1 cellular context compared by ENCODE assay signal in the genomic region with DNA sequence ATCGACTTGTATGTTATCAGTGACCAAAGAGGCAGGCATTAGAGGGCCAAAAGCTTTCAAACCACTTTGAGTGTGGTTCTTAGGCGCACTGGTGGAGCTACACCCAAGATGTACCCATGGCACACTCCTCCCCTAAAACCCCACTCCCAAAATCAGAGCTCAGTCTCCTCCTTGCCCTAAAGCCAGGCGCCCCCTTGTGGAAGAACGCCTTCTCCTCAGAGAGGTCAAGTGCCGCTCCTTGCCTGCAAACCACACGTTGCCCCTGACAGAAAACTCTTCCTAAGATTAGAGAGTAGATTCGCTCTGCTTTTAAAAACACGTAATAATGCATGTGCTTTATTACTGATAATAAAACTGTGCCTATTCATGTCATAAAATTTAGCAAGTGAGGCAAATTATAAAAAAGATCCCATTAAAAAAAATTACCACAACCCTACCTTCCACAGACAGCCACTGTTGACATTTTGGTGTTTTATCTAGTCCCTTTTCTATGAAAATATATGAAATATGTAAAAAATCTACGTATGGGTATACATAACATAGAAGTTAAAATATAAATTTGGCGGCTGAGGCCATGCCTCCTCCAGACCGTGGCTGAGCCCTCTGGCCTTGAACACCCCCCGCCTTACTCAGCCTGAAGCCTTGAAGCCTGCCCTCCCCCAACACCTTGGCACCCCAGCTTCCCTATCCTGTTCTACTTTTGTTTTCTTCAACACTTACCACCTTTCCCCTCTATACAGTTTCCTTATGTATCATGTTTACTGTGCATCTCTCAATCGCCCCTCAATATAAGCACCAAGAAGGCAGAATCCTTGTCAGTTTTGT.
TF ChIP-seq lines count a peak whose summit lies in the region.

No MANE protein-coding gene starts in this region.

TF ChIP-seq in HepG2, 621 proteins besides CTCF, POLR2A, EP300 and RAD21 (continued from another document and continues in another):
- TF ChIP-seq, protein P1, sequence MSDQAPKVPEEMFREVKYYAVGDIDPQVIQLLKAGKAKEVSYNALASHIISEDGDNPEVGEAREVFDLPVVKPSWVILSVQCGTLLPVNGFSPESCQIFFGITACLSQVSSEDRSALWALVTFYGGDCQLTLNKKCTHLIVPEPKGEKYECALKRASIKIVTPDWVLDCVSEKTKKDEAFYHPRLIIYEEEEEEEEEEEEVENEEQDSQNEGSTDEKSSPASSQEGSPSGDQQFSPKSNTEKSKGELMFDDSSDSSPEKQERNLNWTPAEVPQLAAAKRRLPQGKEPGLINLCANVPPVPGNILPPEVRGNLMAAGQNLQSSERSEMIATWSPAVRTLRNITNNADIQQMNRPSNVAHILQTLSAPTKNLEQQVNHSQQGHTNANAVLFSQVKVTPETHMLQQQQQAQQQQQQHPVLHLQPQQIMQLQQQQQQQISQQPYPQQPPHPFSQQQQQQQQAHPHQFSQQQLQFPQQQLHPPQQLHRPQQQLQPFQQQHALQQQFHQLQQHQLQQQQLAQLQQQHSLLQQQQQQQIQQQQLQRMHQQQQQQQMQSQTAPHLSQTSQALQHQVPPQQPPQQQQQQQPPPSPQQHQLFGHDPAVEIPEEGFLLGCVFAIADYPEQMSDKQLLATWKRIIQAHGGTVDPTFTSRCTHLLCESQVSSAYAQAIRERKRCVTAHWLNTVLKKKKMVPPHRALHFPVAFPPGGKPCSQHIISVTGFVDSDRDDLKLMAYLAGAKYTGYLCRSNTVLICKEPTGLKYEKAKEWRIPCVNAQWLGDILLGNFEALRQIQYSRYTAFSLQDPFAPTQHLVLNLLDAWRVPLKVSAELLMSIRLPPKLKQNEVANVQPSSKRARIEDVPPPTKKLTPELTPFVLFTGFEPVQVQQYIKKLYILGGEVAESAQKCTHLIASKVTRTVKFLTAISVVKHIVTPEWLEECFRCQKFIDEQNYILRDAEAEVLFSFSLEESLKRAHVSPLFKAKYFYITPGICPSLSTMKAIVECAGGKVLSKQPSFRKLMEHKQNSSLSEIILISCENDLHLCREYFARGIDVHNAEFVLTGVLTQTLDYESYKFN (CRISPR knock-in tag; conservative IDR thresholded peaks at IDR 0.05) = no peak
- no peak for TF ChIP-seq MTERF4 (CRISPR knock-in tag; IDR thresholded peaks at IDR 0.05)
- TF ChIP-seq ZBTB25 (CRISPR knock-in tag; IDR thresholded peaks at IDR 0.05) = no peak
- no peak for TF ChIP-seq U2AF2 (IDR thresholded peaks at IDR 0.05; ENCODE audit: low read depth, low read length)
- TF ChIP-seq SMC3 (IDR thresholded peaks at IDR 0.05; ENCODE audit: low read length) = peak; percentile 80
- TF ChIP-seq RFX1 (IDR thresholded peaks at IDR 0.05) = no peak
- TF ChIP-seq ZNF354B (CRISPR knock-in tag; IDR thresholded peaks at IDR 0.05) = no peak
- TF ChIP-seq, protein P2, sequence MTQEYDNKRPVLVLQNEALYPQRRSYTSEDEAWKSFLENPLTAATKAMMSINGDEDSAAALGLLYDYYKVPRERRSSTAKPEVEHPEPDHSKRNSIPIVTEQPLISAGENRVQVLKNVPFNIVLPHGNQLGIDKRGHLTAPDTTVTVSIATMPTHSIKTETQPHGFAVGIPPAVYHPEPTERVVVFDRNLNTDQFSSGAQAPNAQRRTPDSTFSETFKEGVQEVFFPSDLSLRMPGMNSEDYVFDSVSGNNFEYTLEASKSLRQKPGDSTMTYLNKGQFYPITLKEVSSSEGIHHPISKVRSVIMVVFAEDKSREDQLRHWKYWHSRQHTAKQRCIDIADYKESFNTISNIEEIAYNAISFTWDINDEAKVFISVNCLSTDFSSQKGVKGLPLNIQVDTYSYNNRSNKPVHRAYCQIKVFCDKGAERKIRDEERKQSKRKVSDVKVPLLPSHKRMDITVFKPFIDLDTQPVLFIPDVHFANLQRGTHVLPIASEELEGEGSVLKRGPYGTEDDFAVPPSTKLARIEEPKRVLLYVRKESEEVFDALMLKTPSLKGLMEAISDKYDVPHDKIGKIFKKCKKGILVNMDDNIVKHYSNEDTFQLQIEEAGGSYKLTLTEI (CRISPR knock-in tag; conservative IDR thresholded peaks at IDR 0.05) = no peak
- TF ChIP-seq KMT2B (CRISPR knock-in tag; IDR thresholded peaks at IDR 0.05) = no peak
- TF ChIP-seq, protein P3, sequence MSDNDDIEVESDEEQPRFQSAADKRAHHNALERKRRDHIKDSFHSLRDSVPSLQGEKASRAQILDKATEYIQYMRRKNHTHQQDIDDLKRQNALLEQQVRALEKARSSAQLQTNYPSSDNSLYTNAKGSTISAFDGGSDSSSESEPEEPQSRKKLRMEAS (IDR thresholded peaks at IDR 0.05) = no peak
- no peak for TF ChIP-seq FOXO1 (CRISPR knock-in tag; IDR thresholded peaks at IDR 0.05)
- no peak for TF ChIP-seq ZNF569 (CRISPR knock-in tag; IDR thresholded peaks at IDR 0.05; ENCODE audit: borderline replicate concordance)
- no peak for TF ChIP-seq NFIB (CRISPR knock-in tag; IDR thresholded peaks at IDR 0.05; ENCODE audit: borderline replicate concordance)
- no peak for TF ChIP-seq ZNF572 (CRISPR knock-in tag; IDR thresholded peaks at IDR 0.05)
- no peak for TF ChIP-seq MTA3 (CRISPR knock-in tag; IDR thresholded peaks at IDR 0.05)
- no peak for TF ChIP-seq CEBPG (CRISPR knock-in tag; IDR thresholded peaks at IDR 0.05)
- no peak for TF ChIP-seq PTBP1 (IDR thresholded peaks at IDR 0.05; ENCODE audit: low read depth, low read length, poor library complexity, severe bottlenecking)
- TF ChIP-seq PCBP1 (IDR thresholded peaks at IDR 0.05; ENCODE audit: borderline replicate concordance, low read depth, low read length) = no peak
- TF ChIP-seq, protein P4, sequence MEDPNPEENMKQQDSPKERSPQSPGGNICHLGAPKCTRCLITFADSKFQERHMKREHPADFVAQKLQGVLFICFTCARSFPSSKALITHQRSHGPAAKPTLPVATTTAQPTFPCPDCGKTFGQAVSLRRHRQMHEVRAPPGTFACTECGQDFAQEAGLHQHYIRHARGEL (CRISPR knock-in tag; IDR thresholded peaks at IDR 0.05) = no peak
- TF ChIP-seq PRPF4 (IDR thresholded peaks at IDR 0.05; ENCODE audit: low read depth, low read length, poor library complexity, severe bottlenecking) = no peak
- TF ChIP-seq, protein P5, sequence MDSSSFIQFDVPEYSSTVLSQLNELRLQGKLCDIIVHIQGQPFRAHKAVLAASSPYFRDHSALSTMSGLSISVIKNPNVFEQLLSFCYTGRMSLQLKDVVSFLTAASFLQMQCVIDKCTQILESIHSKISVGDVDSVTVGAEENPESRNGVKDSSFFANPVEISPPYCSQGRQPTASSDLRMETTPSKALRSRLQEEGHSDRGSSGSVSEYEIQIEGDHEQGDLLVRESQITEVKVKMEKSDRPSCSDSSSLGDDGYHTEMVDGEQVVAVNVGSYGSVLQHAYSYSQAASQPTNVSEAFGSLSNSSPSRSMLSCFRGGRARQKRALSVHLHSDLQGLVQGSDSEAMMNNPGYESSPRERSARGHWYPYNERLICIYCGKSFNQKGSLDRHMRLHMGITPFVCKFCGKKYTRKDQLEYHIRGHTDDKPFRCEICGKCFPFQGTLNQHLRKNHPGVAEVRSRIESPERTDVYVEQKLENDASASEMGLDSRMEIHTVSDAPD (CRISPR knock-in tag; IDR thresholded peaks at IDR 0.05) = no peak
- no peak for TF ChIP-seq KLF6 (CRISPR knock-in tag; IDR thresholded peaks at IDR 0.05)
- TF ChIP-seq RARG (CRISPR knock-in tag; IDR thresholded peaks at IDR 0.05; ENCODE audit: low read depth) = no peak
- no peak for TF ChIP-seq ZFP90 (CRISPR knock-in tag; IDR thresholded peaks at IDR 0.05; ENCODE audit: borderline replicate concordance)
- TF ChIP-seq DRAP1 (CRISPR knock-in tag; IDR thresholded peaks at IDR 0.05) = 0 out of 2 replicates have a peak, but pooled peaks have one; percentile 34
- no peak for TF ChIP-seq ZNF619 (CRISPR knock-in tag; IDR thresholded peaks at IDR 0.05)
- no peak for TF ChIP-seq HNRNPL (IDR thresholded peaks at IDR 0.05; ENCODE audit: low read depth, low read length)
- no peak; the same call in 1 of the 2 replicates for TF ChIP-seq NR2F6 (IDR thresholded peaks at IDR 0.05)
- TF ChIP-seq NR2F6 (CRISPR knock-in tag; IDR thresholded peaks at IDR 0.05) = peak; percentile 71
- TF ChIP-seq ZNF230 (CRISPR knock-in tag; IDR thresholded peaks at IDR 0.05) = no peak
- no peak for TF ChIP-seq MLX (CRISPR knock-in tag; IDR thresholded peaks at IDR 0.05)
- 0 out of 2 replicates have a peak, but pooled peaks have one; percentile 3 for TF ChIP-seq HIC2 (CRISPR knock-in tag; IDR thresholded peaks at IDR 0.05; ENCODE audit: low read depth)
- TF ChIP-seq ZNF362 (CRISPR knock-in tag; IDR thresholded peaks at IDR 0.05; ENCODE audit: borderline replicate concordance) = no peak
- no peak for TF ChIP-seq SOX13 (IDR thresholded peaks at IDR 0.05)
- TF ChIP-seq SOX13 (CRISPR knock-in tag; conservative IDR thresholded peaks at IDR 0.05 in 1 of 2, IDR thresholded peaks at IDR 0.05 in 1 of 2) = no peak
- TF ChIP-seq TARDBP (CRISPR knock-in tag; IDR thresholded peaks at IDR 0.05) = 0 out of 2 replicates have a peak, but pooled peaks have one; percentile 10
- TF ChIP-seq NAIF1 (CRISPR knock-in tag; IDR thresholded peaks at IDR 0.05; ENCODE audit: borderline replicate concordance) = no peak
- no peak for TF ChIP-seq ZSCAN20 (CRISPR knock-in tag; IDR thresholded peaks at IDR 0.05; ENCODE audit: borderline replicate concordance)
- no peak for TF ChIP-seq JUN (CRISPR knock-in tag; IDR thresholded peaks at IDR 0.05)
- TF ChIP-seq ZNF724P (CRISPR knock-in tag; IDR thresholded peaks at IDR 0.05; ENCODE audit: borderline replicate concordance) = no peak
- TF ChIP-seq CEBPB (IDR thresholded peaks at IDR 0.05; ENCODE audit: borderline replicate concordance, low read depth, low read length) = no peak
- no peak for TF ChIP-seq NONO (IDR thresholded peaks at IDR 0.05)
- TF ChIP-seq NONO (CRISPR knock-in tag; conservative IDR thresholded peaks at IDR 0.05) = no peak
- 0 out of 2 replicates have a peak, but pooled peaks have one; percentile 32 for TF ChIP-seq ZNF331 (CRISPR knock-in tag; IDR thresholded peaks at IDR 0.05)
- TF ChIP-seq, protein P6, sequence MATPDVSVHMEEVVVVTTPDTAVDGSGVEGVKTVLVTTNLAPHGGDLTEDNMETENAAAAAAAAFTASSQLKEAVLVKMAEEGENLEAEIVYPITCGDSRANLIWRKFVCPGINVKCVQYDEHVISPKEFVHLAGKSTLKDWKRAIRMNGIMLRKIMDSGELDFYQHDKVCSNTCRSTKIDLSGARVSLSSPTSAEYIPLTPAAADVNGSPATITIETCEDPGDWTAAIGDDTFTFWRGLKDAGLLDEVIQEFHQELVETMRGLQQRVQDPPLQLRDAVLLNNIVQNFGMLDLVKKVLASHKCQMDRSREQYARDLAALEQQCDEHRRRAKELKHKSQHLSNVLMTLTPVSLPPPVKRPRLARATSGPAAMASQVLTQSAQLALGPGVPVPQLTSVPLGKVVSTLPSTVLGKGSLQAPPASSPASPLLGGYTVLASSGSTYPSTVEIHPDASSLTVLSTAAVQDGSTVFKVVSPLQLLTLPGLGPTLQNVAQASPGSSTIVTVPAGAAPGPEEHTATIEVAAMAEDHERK (CRISPR knock-in tag; IDR thresholded peaks at IDR 0.05; ENCODE audit: low read depth) = no peak
- TF ChIP-seq SETDB1 (CRISPR knock-in tag; IDR thresholded peaks at IDR 0.05; ENCODE audit: borderline replicate concordance) = no peak
- TF ChIP-seq ZNF543 (CRISPR knock-in tag; IDR thresholded peaks at IDR 0.05) = no peak
- TF ChIP-seq DMAP1 (CRISPR knock-in tag; IDR thresholded peaks at IDR 0.05) = peak; percentile 57
